ENCODE assay signal across 8 cellular contexts in the genomic region with DNA sequence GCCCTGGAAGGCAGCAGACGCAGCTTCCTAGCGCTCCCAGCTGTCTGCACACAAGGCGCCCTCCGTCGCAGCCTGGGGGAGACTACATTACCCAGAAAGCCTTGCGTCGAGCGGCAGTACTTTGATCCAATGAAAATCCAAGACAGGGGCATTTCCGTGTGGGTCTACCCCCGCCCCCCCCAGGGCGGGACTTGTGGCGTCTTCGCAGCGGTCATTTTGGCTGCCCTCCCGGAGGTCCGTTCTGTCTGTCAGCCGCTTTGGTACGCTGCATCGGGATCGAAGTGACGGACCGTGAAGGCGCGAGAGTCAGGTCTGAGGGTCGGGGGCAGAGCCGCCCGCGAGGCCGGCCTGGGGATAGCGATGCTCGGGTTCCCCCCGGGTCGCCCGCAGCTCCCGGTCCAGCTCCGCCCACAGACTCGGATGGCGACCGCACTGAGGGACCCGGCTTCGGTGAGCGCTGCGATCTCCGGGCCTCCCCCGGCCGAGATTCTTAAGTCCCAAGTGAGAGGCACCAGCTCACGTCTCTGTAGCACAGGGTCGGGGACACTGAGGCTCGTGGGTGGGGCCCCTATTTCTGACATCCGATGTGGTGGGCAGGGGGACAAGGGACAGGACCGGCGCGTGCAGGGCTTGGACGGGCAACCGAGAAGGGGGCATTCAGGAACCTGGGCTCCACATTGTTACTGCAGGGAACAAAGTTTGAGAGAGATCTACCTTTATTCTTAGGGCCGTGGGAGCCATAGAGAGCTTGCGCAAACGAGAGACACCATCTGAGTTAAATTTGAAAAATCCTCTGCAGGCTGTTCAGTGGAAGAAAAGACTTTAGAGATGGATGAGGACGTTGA. TPM values are rescaled to one million over a fixed set of nuclear protein-coding genes. Genes with fewer than 3 reads are reported as not detected.
DNase-seq lines count a peak whose midpoint lies in the region; ATAC-seq and TF ChIP-seq lines count a peak whose summit lies in the region.

Gene ZNF211, plus strand, starts transcription at position 182 of the 845 bp plus-strand sequence. Its CDS starts 179 bp downstream, at position 361.

- peak; percentile 84 for ATAC-seq in GM19372 (IDR thresholded peaks at IDR 0.05; ENCODE audit: low read depth, unreplicated experiment)
- peak; percentile 85 for ATAC-seq in HG03521 (IDR thresholded peaks at IDR 0.05; ENCODE audit: unreplicated experiment)

- 1 to 2% methylated on average over 29 to 32 of the region's 59 CpGs for WGBS in lower leg skin, 2 donors

- peaks cover 44% of the 10 kb centered on the region for H3K36me3 Mint-ChIP-seq in activated CD4-positive, alpha-beta memory T cell treated with anti-CD3 and anti-CD28 coated beads for 36 hours

- intact Hi-C loops in activated CD4-positive, alpha-beta memory T cell treated with anti-CD3 and anti-CD28 coated beads for 36 hours (cut with micrococcal nuclease) = loop anchor here (1.0 to 5.0 kb wide), 5 partner anchors 19 to 94 kb away; partner anchors contain the start of genes ZNF134, ZNF416, ZNF530 and ZNF551
- intact Hi-C loops in lower leg skin (cut with DNase I; ENCODE audit: low total_unique reads) = no loop called here

- H3K4me3 ChIP-seq in lower leg skin (ENCODE audit: low read depth, poor library complexity, severe bottlenecking) = peak within 1 kb of the TSS; percentile 81

- no peak for TF ChIP-seq POLR2A in lower leg skin (IDR thresholded peaks at IDR 0.05)

- POLR2A ChIA-PET in activated CD4-positive, alpha-beta memory T cell treated with anti-CD3 and anti-CD28 coated beads for 36 hours (lab: Charles Lee) = interaction anchor here (0.6 to 1.5 kb wide), 4 partner anchors 19 to 283 kb away, joined by 3 to 6 read pairs (median 3); partner anchors contain the start of genes ZNF134, ZNF417 and ZNF551

- peak within 1 kb of the TSS; percentile 84 for H3K4me3 Mint-ChIP-seq in activated CD4-positive, alpha-beta memory T cell treated with anti-CD3 and anti-CD28 coated beads for 36 hours

- H3K27ac Mint-ChIP-seq in activated CD4-positive, alpha-beta memory T cell treated with anti-CD3 and anti-CD28 coated beads for 36 hours = peak within 1 kb of the TSS; percentile 67

- no peak for TF ChIP-seq CTCF in lower leg skin (IDR thresholded peaks at IDR 0.05)

- CTCF ChIA-PET in activated CD4-positive, alpha-beta memory T cell treated with anti-CD3 and anti-CD28 coated beads for 36 hours (lab: Charles Lee) = interaction anchor here (1.0 to 2.3 kb wide), 2 partner anchors 19 to 49 kb away, joined by 4 to 10 read pairs; partner anchors contain the start of genes ZNF134 and ZNF551

- peaks cover 20% of the 10 kb centered on the region for H3K4me1 Mint-ChIP-seq in activated CD4-positive, alpha-beta memory T cell treated with anti-CD3 and anti-CD28 coated beads for 36 hours (ENCODE audit: low read depth)

- DNase-seq in CD1c-positive myeloid dendritic cell (ENCODE audit: extremely low spot score) (peak; percentile 97), NCI-H774 (lab: John Stamatoyannopoulos, UW) (peak; percentile 91), ecto neural progenitor cell (ENCODE audit: low spot score) (peak; percentile 94), lower leg skin (ENCODE audit: low spot score in 2 of 2) (peak; percentile 89 to 98)
- DNase-seq in activated CD4-positive, alpha-beta memory T cell treated with anti-CD3 and anti-CD28 coated beads for 36 hours = peak; percentile 92
- DNase-seq in stimulated activated CD4-positive, alpha-beta T cell treated with anti-CD3 and anti-CD28 coated beads, Interleukin-4, amount 100 ng/mL, for 4 hours = peak; percentile 81 to 86

- H3K9me3 Mint-ChIP-seq in activated CD4-positive, alpha-beta memory T cell treated with anti-CD3 and anti-CD28 coated beads for 36 hours = peaks cover 40% of the 10 kb centered on the region

- H3K27me3 Mint-ChIP-seq in activated CD4-positive, alpha-beta memory T cell treated with anti-CD3 and anti-CD28 coated beads for 36 hours = no peaks in the 10 kb centered on the region

RNA-seq across cellular contexts. Expression of gene ZNF211, which starts in this region (rescaled TPM):
- 1 to 10 TPM; 8.2 to 8.3 TPM for total RNA-seq in activated CD4-positive, alpha-beta memory T cell treated with anti-CD3 and anti-CD28 coated beads for 36 hours
- total RNA-seq in lower leg skin = 10 to 100 TPM; 12.9 to 33.5 (median 17.7) TPM

Comparison
In these comparisons a context has a peak if more than half of its experiments do, and no peak if none do; other contexts are left out.
1. Peak in every context shown above with its lines: DNase-seq, ATAC-seq and H3K4me3 ChIP-seq.